24 cellular contexts compared by ENCODE assay signal in genomic region chr13:112576191-112576590, GRCh38. TPM values are rescaled to one million over a fixed set of nuclear protein-coding genes. Genes with fewer than 3 reads are reported as not detected.
A peak's percentile ranks its signal among the peaks of the same experiment; 100 is the strongest.
DNase-seq lines count a peak whose midpoint lies in the region; ATAC-seq and TF ChIP-seq lines count a peak whose summit lies in the region.
"Had no signal": no experiment of that assay in that cellular context is flagged by ENCODE, and none has a peak within 500 bp of the region (broad histone marks: within the 10 kb centered on the region; RNA-seq: fewer than 3 reads in every experiment).

No MANE protein-coding gene starts in this region.

- no peaks in the 10 kb centered on the region for H3K27me3 ChIP-seq in H7 (ENCODE audit: control insufficient read depth, insufficient read depth, low read length)
- H3K27me3 ChIP-seq: dorsolateral prefrontal cortex, SJCRH30, upper lobe of right lung had no signal

- DNase-seq in NCI-H748 (lab: John Stamatoyannopoulos, UW; ENCODE audit: unreplicated experiment): peak; percentile 12
- no peak for DNase-seq in NCI-H748 treated with DMSO at 0.1 percent for 48 hours (lab: John Stamatoyannopoulos, UW)
- peak; percentile 25 for DNase-seq in NCI-H345 treated with DMSO at 0.1 percent for 48 hours (lab: John Stamatoyannopoulos, UW; ENCODE audit: unreplicated experiment)
- DNase-seq in chondrocyte (ENCODE audit: low spot score): no peak
- no peak for DNase-seq in H7
- DNase-seq in epidermal melanocyte (ENCODE audit: insufficient read length, low spot score): no peak
- DNase-seq in LoVo (ENCODE audit: low spot score): no peak
- DNase-seq: activated CD4-positive, alpha-beta memory T cell treated with anti-CD3 and anti-CD28 coated beads, Interleukin-2, amount 10 ng/mL, durations not matched to agents 7 days and 5 days; activated naive CD8-positive, alpha-beta T cell treated with anti-CD3 and anti-CD28 coated beads for 36 hours; central memory CD4-positive, alpha-beta T cell; dorsolateral prefrontal cortex; head of caudate nucleus; left cardiac atrium; mesenchymal stem cell; SJCRH30; stimulated activated CD4-positive, alpha-beta T cell treated with anti-CD3 and anti-CD28 coated beads, Interleukin-1b, Interleukin-23, amount 100 ng/mL, for 48 hours; T-cell; upper lobe of right lung had no signal

- H3K4me3 ChIP-seq in H7 (ENCODE audit: insufficient read depth, low read depth, low read length): no peak overlapping the region
- H3K4me3 ChIP-seq: A549, dorsolateral prefrontal cortex, HAP-1, SJCRH30, skin epidermis, upper lobe of right lung had no signal

- no peaks in the 10 kb centered on the region for H3K27me3 Mint-ChIP-seq in chondrocyte (ENCODE audit: low read depth)
- H3K27me3 Mint-ChIP-seq: activated CD4-positive, alpha-beta memory T cell treated with anti-CD3 and anti-CD28 coated beads, Interleukin-2, amount 10 ng/mL, durations not matched to agents 7 days and 5 days; activated naive CD8-positive, alpha-beta T cell treated with anti-CD3 and anti-CD28 coated beads for 36 hours; B cell; T-cell had no signal

- ATAC-seq in GM18907 (IDR thresholded peaks at IDR 0.05; ENCODE audit: unreplicated experiment): no peak
- ATAC-seq: A549; activated CD4-positive, CD25-positive, alpha-beta regulatory T cell treated with anti-CD3 and anti-CD28 coated beads, Interleukin-2, amount 50 U/mL, for 24 hours; T-cell had no signal

- no peak for TF ChIP-seq CTCF in chondrocyte (IDR thresholded peaks at IDR 0.05)

- H3K4me1 Mint-ChIP-seq in chondrocyte (ENCODE audit: low read depth): peaks cover 34% of the 10 kb centered on the region

- H3K36me3 ChIP-seq in H7 (replicated peaks; ENCODE audit: control insufficient read depth, insufficient read depth, low read length): no peaks in the 10 kb centered on the region
- H3K36me3 ChIP-seq: HAP-1, SJCRH30, upper lobe of right lung had no signal

- H3K27ac Mint-ChIP-seq in chondrocyte (ENCODE audit: unreplicated experiment): peak overlapping the region; percentile 70
- H3K27ac Mint-ChIP-seq: activated CD4-positive, alpha-beta memory T cell treated with anti-CD3 and anti-CD28 coated beads, Interleukin-2, amount 10 ng/mL, durations not matched to agents 7 days and 5 days; activated naive CD8-positive, alpha-beta T cell treated with anti-CD3 and anti-CD28 coated beads for 36 hours; B cell; T-cell had no signal

- H3K36me3 Mint-ChIP-seq in chondrocyte (ENCODE audit: low read depth): peaks cover 8% of the 10 kb centered on the region

- H3K4me3 Mint-ChIP-seq in chondrocyte (ENCODE audit: unreplicated experiment): no peak overlapping the region
- H3K4me3 Mint-ChIP-seq: activated CD4-positive, alpha-beta memory T cell treated with anti-CD3 and anti-CD28 coated beads, Interleukin-2, amount 10 ng/mL, durations not matched to agents 7 days and 5 days; activated naive CD8-positive, alpha-beta T cell treated with anti-CD3 and anti-CD28 coated beads for 36 hours; B cell; T-cell had no signal

- peaks cover 13% of the 10 kb centered on the region for H3K9me3 Mint-ChIP-seq in chondrocyte (ENCODE audit: low read depth)

RNA-seq across cellular contexts. Expression of gene TUBGCP3, which starts 11.8 kb away (rescaled TPM):
- 16.3 to 32.4 TPM (median 18.5 TPM) in 3 replicates for total RNA-seq in chondrocyte
- 19.2 and 25.8 TPM in 2 replicates for total RNA-seq in H7 (2014; rRNA removed; shearing (Covaris generic))

Comparison
In these comparisons a context has a peak if more than half of its experiments do, and no peak if none do; other contexts are left out.
1. DNase-seq: peak in NCI-H748 (single experiment) and NCI-H345 treated with DMSO at 0.1 percent for 48 hours (single experiment); none in NCI-H748 treated with DMSO at 0.1 percent for 48 hours (single experiment), chondrocyte (single experiment), H7 (single experiment), epidermal melanocyte (single experiment) and LoVo (single experiment).